1 cellular context compared by ENCODE assay signal in genomic region chr7:155318245-155318644, GRCh38.
TF ChIP-seq lines count a peak whose summit lies in the region.

No MANE protein-coding gene starts in this region.

TF ChIP-seq in HEK293, 187 proteins besides CTCF, POLR2A, EP300 and RAD21 (continued from another document and continues in another):
- TF ChIP-seq ZSCAN5A (tag by site-specific recombination; IDR thresholded peaks at IDR 0.05): no peak
- no peak for TF ChIP-seq ZNF133 (tag by site-specific recombination; IDR thresholded peaks at IDR 0.05)
- TF ChIP-seq ZFP37 (tag by site-specific recombination; IDR thresholded peaks at IDR 0.05): no peak
- TF ChIP-seq ZNF398 (tag by site-specific recombination; IDR thresholded peaks at IDR 0.05): no peak
- TF ChIP-seq ZNF510 (tag by site-specific recombination; IDR thresholded peaks at IDR 0.05; ENCODE audit: insufficient replicate concordance): no peak
- TF ChIP-seq ZNF155 (tag by site-specific recombination; IDR thresholded peaks at IDR 0.05): no peak
- TF ChIP-seq ZNF791 (tag by site-specific recombination; IDR thresholded peaks at IDR 0.05): 0 out of 2 replicates have a peak, but pooled peaks have one; percentile 56
- TF ChIP-seq RBAK (tag by site-specific recombination; IDR thresholded peaks at IDR 0.05): 0 out of 2 replicates have a peak, but pooled peaks have one; percentile 18
- no peak for TF ChIP-seq PATZ1 (tag by site-specific recombination; IDR thresholded peaks at IDR 0.05)
- no peak for TF ChIP-seq ZNF121 (tag by site-specific recombination; IDR thresholded peaks at IDR 0.05)
- TF ChIP-seq ZNF473 (tag by site-specific recombination; IDR thresholded peaks at IDR 0.05): no peak
- TF ChIP-seq ATF2 (tag by site-specific recombination; IDR thresholded peaks at IDR 0.05; ENCODE audit: low read depth): peak; percentile 74
- no peak for TF ChIP-seq ZNF777 (tag by site-specific recombination; IDR thresholded peaks at IDR 0.05; ENCODE audit: borderline replicate concordance)
- 0 out of 2 replicates have a peak, but pooled peaks have one; percentile 36 for TF ChIP-seq ZBTB17 (tag by site-specific recombination; IDR thresholded peaks at IDR 0.05)
- TF ChIP-seq TRIM28 (IDR thresholded peaks at IDR 0.05; ENCODE audit: borderline replicate concordance, low read length): no peak
- no peak for TF ChIP-seq GLI4 (tag by site-specific recombination; IDR thresholded peaks at IDR 0.05)
- no peak for TF ChIP-seq ZNF211 (tag by site-specific recombination; IDR thresholded peaks at IDR 0.05; ENCODE audit: low read depth)
- TF ChIP-seq ZNF513 (tag by site-specific recombination; IDR thresholded peaks at IDR 0.05): peak; percentile 92
- peak; percentile 62; the same call in 1 of the 2 replicates for TF ChIP-seq SALL2 (tag by site-specific recombination; IDR thresholded peaks at IDR 0.05; ENCODE audit: borderline replicate concordance)
- TF ChIP-seq ZNF426 (tag by site-specific recombination; IDR thresholded peaks at IDR 0.05): no peak
- TF ChIP-seq ZSCAN30 (tag by site-specific recombination; IDR thresholded peaks at IDR 0.05): no peak
- no peak for TF ChIP-seq ZNF621 (tag by site-specific recombination; IDR thresholded peaks at IDR 0.05)
- TF ChIP-seq ZNF580 (tag by site-specific recombination; IDR thresholded peaks at IDR 0.05): no peak
- TF ChIP-seq ZNF10 (tag by site-specific recombination; IDR thresholded peaks at IDR 0.05): no peak
- no peak for TF ChIP-seq ZNF214 (tag by site-specific recombination; IDR thresholded peaks at IDR 0.05; ENCODE audit: borderline replicate concordance)
- no peak for TF ChIP-seq PRDM6 (tag by site-specific recombination; IDR thresholded peaks at IDR 0.05)
- TF ChIP-seq ZNF132 (tag by site-specific recombination; IDR thresholded peaks at IDR 0.05; ENCODE audit: borderline replicate concordance): no peak
- TF ChIP-seq ZNF837 (tag by site-specific recombination; IDR thresholded peaks at IDR 0.05): no peak
- TF ChIP-seq ZNF521 (tag by site-specific recombination; IDR thresholded peaks at IDR 0.05): 0 out of 2 replicates have a peak, but pooled peaks have one; percentile 40
- no peak for TF ChIP-seq HIC1 (tag by site-specific recombination; IDR thresholded peaks at IDR 0.05)
- TF ChIP-seq ZNF148 (tag by site-specific recombination; IDR thresholded peaks at IDR 0.05; ENCODE audit: borderline replicate concordance): no peak
- TF ChIP-seq ZNF114 (tag by site-specific recombination; IDR thresholded peaks at IDR 0.05): no peak
- no peak for TF ChIP-seq ZNF24 (tag by site-specific recombination; IDR thresholded peaks at IDR 0.05)
- TF ChIP-seq ZNF624 (tag by site-specific recombination; IDR thresholded peaks at IDR 0.05): no peak
- no peak for TF ChIP-seq ZBTB21 (tag by site-specific recombination; IDR thresholded peaks at IDR 0.05)
- TF ChIP-seq ZNF112 (tag by site-specific recombination; IDR thresholded peaks at IDR 0.05): 0 out of 2 replicates have a peak, but pooled peaks have one; percentile 19
- TF ChIP-seq ZFP69B (tag by site-specific recombination; IDR thresholded peaks at IDR 0.05): no peak
- TF ChIP-seq ZBTB11 (tag by site-specific recombination; conservative IDR thresholded peaks at IDR 0.05; ENCODE audit: low read depth): no peak
- TF ChIP-seq ZBTB1 (tag by site-specific recombination; IDR thresholded peaks at IDR 0.05): no peak
- TF ChIP-seq ZBTB44 (tag by site-specific recombination; IDR thresholded peaks at IDR 0.05): no peak
